Comparison of ENCODE assay signal across 13 cellular contexts in genomic region chr12:108642269-108642870, GRCh38. TPM values are rescaled to one million over a fixed set of nuclear protein-coding genes. Genes with fewer than 3 reads are reported as not detected.
A peak's percentile ranks its signal among the peaks of the same experiment; 100 is the strongest.
DNase-seq lines count a peak whose midpoint lies in the region; TF ChIP-seq lines count a peak whose summit lies in the region.
"Had no signal": no experiment of that assay in that cellular context is flagged by ENCODE, and none has a peak within 500 bp of the region (broad histone marks: within the 10 kb centered on the region; RNA-seq: fewer than 3 reads in every experiment).

No MANE protein-coding gene starts in this region.

- H3K9me3 ChIP-seq in stomach smooth muscle (ENCODE audit: control insufficient read depth in 2 of 2, low read length in 2 of 2) = no peaks in the 10 kb centered on the region

- H3K27ac Mint-ChIP-seq in mesothelial cell of epicardium = no peak overlapping the region

- H3K27me3 ChIP-seq in HL-60 (ENCODE audit: insufficient read depth, poor library complexity, severe bottlenecking) = no peaks in the 10 kb centered on the region
- H3K27me3 ChIP-seq in layer of hippocampus (ENCODE audit: control insufficient read depth, insufficient read depth, low read length) = no peaks in the 10 kb centered on the region
- no peaks in the 10 kb centered on the region for H3K27me3 ChIP-seq in stomach smooth muscle (ENCODE audit: control insufficient read depth in 1 of 2, insufficient read depth in 2 of 2, low read length in 2 of 2)
- H3K27me3 ChIP-seq: brain microvascular endothelial cell had no signal

- in situ Hi-C loops in GM13976 (cut with MboI; ENCODE audit: low sequenced_read_pairs, unreplicated experiment) = no loop called here

- no peak overlapping the region for H3K4me3 ChIP-seq in HL-60 (replicated peaks; ENCODE audit: insufficient read depth, low read length)
- no peak overlapping the region for H3K4me3 ChIP-seq in stomach smooth muscle (ENCODE audit: low read length in 2 of 2)

- H3K9me3 Mint-ChIP-seq in mesothelial cell of epicardium = no peaks in the 10 kb centered on the region

- TF ChIP-seq CTCF in HL-60 (IDR thresholded peaks at IDR 0.05; ENCODE audit: insufficient read depth, low read length) (no peak), GM13976 (IDR thresholded peaks at IDR 0.05; ENCODE audit: borderline replicate concordance, control extremely low read depth, extremely low read depth, insufficient read depth, missing control alignments) (no peak), mesothelial cell of epicardium (IDR thresholded peaks at IDR 0.05; ENCODE audit: unreplicated experiment) (no peak)

- peaks cover 7% of the 10 kb centered on the region for H3K36me3 Mint-ChIP-seq in mesothelial cell of epicardium

- H3K4me1 ChIP-seq in stomach smooth muscle (ENCODE audit: control insufficient read depth, insufficient read depth, low read length) = peaks cover 42% of the 10 kb centered on the region

- peaks cover 32% of the 10 kb centered on the region for H3K4me1 Mint-ChIP-seq in mesothelial cell of epicardium

- no peaks in the 10 kb centered on the region for H3K27me3 Mint-ChIP-seq in mesothelial cell of epicardium (ENCODE audit: low read depth)

- no peak overlapping the region for H3K9ac ChIP-seq in stomach smooth muscle (ENCODE audit: low read length in 2 of 2)

- DNase-seq in HL-60 (ENCODE audit: low read depth in 1 of 2, low spot score in 1 of 2) (no peak), NCI-H82 treated with DMSO at 0.1 percent for 48 hours (lab: John Stamatoyannopoulos, UW; ENCODE audit: unreplicated experiment) (peak; percentile 55), GM13976 (ENCODE audit: low spot score) (no peak), mesothelial cell of epicardium (ENCODE audit: low spot score in 2 of 2, unreplicated experiment in 2 of 2) (no peak)
- no peak for DNase-seq in stimulated activated CD4-positive, alpha-beta T cell treated with anti-CD3 and anti-CD28 coated beads, Interleukin-12 subunit alpha, Interleukin-12 subunit beta, amount 100 ng/mL, for 4 hours
- DNase-seq: activated T-cell treated with anti-CD3 and anti-CD28 coated beads for 4 hours; brain microvascular endothelial cell; EL; kidney glomerular epithelial cell; stimulated activated CD8-positive, alpha-beta memory T cell treated with anti-CD3 and anti-CD28 coated beads, Interleukin-4, amount 100 ng/mL, for 48 hours had no signal

- H3K4me3 Mint-ChIP-seq in mesothelial cell of epicardium = no peak overlapping the region

- H3K36me3 ChIP-seq in stomach smooth muscle (ENCODE audit: control insufficient read depth in 2 of 2, insufficient read depth in 2 of 2, low read length in 2 of 2) = peaks cover 20 to 25% of the 10 kb centered on the region in 2 donors

- H3K27ac ChIP-seq in HL-60 (replicated peaks) = peak overlapping the region; percentile 59
- H3K27ac ChIP-seq in layer of hippocampus (ENCODE audit: low read depth, low read length) = peak overlapping the region; percentile 14
- H3K27ac ChIP-seq in stomach smooth muscle (ENCODE audit: low read length) = peak overlapping the region; percentile 37
- H3K27ac ChIP-seq: brain microvascular endothelial cell had no signal

RNA-seq across cellular contexts. Expression of gene SELPLG, which starts 8.7 kb away (rescaled TPM):
- 0.33 to 0.47 TPM in 2 of 3 replicates, not detected in the other for total RNA-seq in mesothelial cell of epicardium
- total RNA-seq: H1 had no signal

RNA-seq across cellular contexts. Expression of gene TMEM119, which starts 44.5 kb away (rescaled TPM):
- 37.6 to 43.2 TPM (median 41.2 TPM) in 3 replicates for total RNA-seq in mesothelial cell of epicardium
